ENCODE assay signal across 8 cellular contexts in the genomic region with DNA sequence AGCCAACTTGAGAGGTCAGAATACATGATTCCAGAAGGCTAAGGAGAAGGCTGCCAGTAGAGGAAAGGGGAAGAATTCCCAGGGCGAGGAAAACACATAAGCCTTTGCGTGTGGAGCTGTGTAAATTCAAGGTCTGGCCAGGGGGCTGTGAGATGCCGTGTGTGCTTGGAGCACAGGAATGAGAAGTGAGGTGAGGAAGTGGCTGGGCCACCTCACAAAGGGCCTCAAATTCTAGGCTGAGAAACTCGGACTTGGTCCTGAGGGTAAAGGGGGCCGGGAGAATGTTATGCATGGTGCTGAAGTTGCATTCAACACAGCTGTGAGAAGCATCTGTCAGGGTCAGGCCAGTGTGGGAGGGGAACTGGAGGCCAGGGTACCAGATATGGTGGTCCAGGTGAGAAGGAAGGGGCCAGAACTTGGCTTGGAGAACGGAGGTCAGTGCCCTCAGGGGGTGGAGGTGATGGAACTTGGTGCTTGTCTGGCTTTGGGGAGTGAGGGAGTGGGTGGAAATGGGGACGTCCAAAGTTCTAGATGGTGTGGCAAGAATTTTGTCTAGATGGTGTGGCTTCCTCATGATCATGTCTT. TPM values are rescaled to one million over a fixed set of nuclear protein-coding genes. Genes with fewer than 3 reads are reported as not detected.
DNase-seq lines count a peak whose midpoint lies in the region; ATAC-seq and TF ChIP-seq lines count a peak whose summit lies in the region.

No MANE protein-coding gene starts in this region.

- H3K4me1 Mint-ChIP-seq in activated T-cell treated with anti-CD3 and anti-CD28 coated beads, Interleukin-2, amount 50 U/mL, for 4 hours (ENCODE audit: low read depth): peaks cover 60% of the 10 kb centered on the region
- peaks cover 40% of the 10 kb centered on the region for H3K4me1 Mint-ChIP-seq in type B pancreatic cell (ENCODE audit: unreplicated experiment)

- H3K27ac Mint-ChIP-seq in type B pancreatic cell: peak overlapping the region; percentile 99

- no peaks in the 10 kb centered on the region for H3K36me3 ChIP-seq in brain microvascular endothelial cell (replicated peaks)

- peaks cover 3% of the 10 kb centered on the region for H3K9me3 Mint-ChIP-seq in activated T-cell treated with anti-CD3 and anti-CD28 coated beads, Interleukin-2, amount 50 U/mL, for 4 hours
- no peaks in the 10 kb centered on the region for H3K9me3 Mint-ChIP-seq in type B pancreatic cell

- H3K27ac ChIP-seq in brain microvascular endothelial cell: no peak overlapping the region

- no peak for DNase-seq in activated T-cell treated with anti-CD3 and anti-CD28 coated beads, Interleukin-2, amount 50 U/mL, for 4 hours
- DNase-seq in activated T-cell treated with anti-CD3 and anti-CD28 coated beads for 4 hours: no peak
- no peak for DNase-seq in brain microvascular endothelial cell
- peak; percentile 1 for DNase-seq in medulla oblongata (ENCODE audit: extremely low spot score)
- DNase-seq in type B pancreatic cell (ENCODE audit: extremely low spot score, unreplicated experiment): no peak

- peak overlapping the region; percentile 99 for H3K4me3 Mint-ChIP-seq in activated T-cell treated with anti-CD3 and anti-CD28 coated beads, Interleukin-2, amount 50 U/mL, for 4 hours
- H3K4me3 Mint-ChIP-seq in type B pancreatic cell: peak overlapping the region; percentile 100

- peaks cover 19% of the 10 kb centered on the region for H3K36me3 Mint-ChIP-seq in activated T-cell treated with anti-CD3 and anti-CD28 coated beads, Interleukin-2, amount 50 U/mL, for 4 hours (ENCODE audit: insufficient read depth)
- H3K36me3 Mint-ChIP-seq in type B pancreatic cell: peaks cover 17% of the 10 kb centered on the region

- in situ Hi-C loops in brain microvascular endothelial cell (cut with HindIII; ENCODE audit: low pct_ligation_motif_present, low sequenced_read_pairs): no loop called here

- TF ChIP-seq CTCF in brain microvascular endothelial cell (IDR thresholded peaks at IDR 0.05; ENCODE audit: low read depth, low read length, missing control alignments): no peak
- TF ChIP-seq CTCF in type B pancreatic cell (conservative IDR thresholded peaks at IDR 0.05): no peak

- peak overlapping the region; percentile 100 for H3K4me3 ChIP-seq in brain microvascular endothelial cell (ENCODE audit: low read depth, low read length)

- H3K27me3 Mint-ChIP-seq in activated T-cell treated with anti-CD3 and anti-CD28 coated beads, Interleukin-2, amount 50 U/mL, for 4 hours (ENCODE audit: low read depth): no peaks in the 10 kb centered on the region
- no peaks in the 10 kb centered on the region for H3K27me3 Mint-ChIP-seq in type B pancreatic cell

- H3K27me3 ChIP-seq in brain microvascular endothelial cell (replicated peaks): no peaks in the 10 kb centered on the region

- ATAC-seq in activated T-cell treated with anti-CD3 and anti-CD28 coated beads, Interleukin-2, amount 50 U/mL, for 4 hours: no peak
- no peak for ATAC-seq in activated CD4-positive, CD25-positive, alpha-beta regulatory T cell treated with anti-CD3 and anti-CD28 coated beads, Interleukin-2, amount 50 U/mL, for 24 hours
- ATAC-seq in HG02763 (IDR thresholded peaks at IDR 0.05; ENCODE audit: unreplicated experiment) (no peak), GM18511 (IDR thresholded peaks at IDR 0.05; ENCODE audit: unreplicated experiment) (no peak)

RNA-seq across cellular contexts. Expression of a gene that starts 4.9 kb away (rescaled TPM):
- total RNA-seq in activated T-cell treated with anti-CD3 and anti-CD28 coated beads, Interleukin-2, amount 50 U/mL, for 4 hours: 10 to 100 TPM; 27.1 to 31.5 (median 28.5) TPM
- 28.5 and 37.4 TPM in 2 replicates for total RNA-seq in type B pancreatic cell (ENCODE audit: low replicate concordance)

RNA-seq across cellular contexts. Expression of a gene that starts 7.5 kb away (rescaled TPM):
- total RNA-seq in activated T-cell treated with anti-CD3 and anti-CD28 coated beads, Interleukin-2, amount 50 U/mL, for 4 hours: 10 to 100 TPM; 46.2 to 54.1 (median 52.7) TPM
- total RNA-seq in type B pancreatic cell (ENCODE audit: low replicate concordance): 41.3 and 43.1 TPM in 2 replicates

RNA-seq across cellular contexts. Expression of a gene that starts 11.6 kb away (rescaled TPM):
- 1 to 10 TPM; 3.3 to 3.4 (median 3.4) TPM for total RNA-seq in activated T-cell treated with anti-CD3 and anti-CD28 coated beads, Interleukin-2, amount 50 U/mL, for 4 hours
- total RNA-seq in type B pancreatic cell (ENCODE audit: low replicate concordance): 9.4 and 9.6 TPM in 2 replicates

RNA-seq across cellular contexts. Expression of a gene that starts 12.1 kb away (rescaled TPM):
- 1 to 10 TPM; 3.9 to 7.8 (median 4.8) TPM for total RNA-seq in activated T-cell treated with anti-CD3 and anti-CD28 coated beads, Interleukin-2, amount 50 U/mL, for 4 hours
- total RNA-seq in type B pancreatic cell (ENCODE audit: low replicate concordance): 16.1 and 18.1 TPM in 2 replicates

RNA-seq across cellular contexts. Expression of a gene that starts 18.9 kb away (rescaled TPM):
- 100 to 1,000 TPM; 467 to 532 (median 476) TPM for total RNA-seq in activated T-cell treated with anti-CD3 and anti-CD28 coated beads, Interleukin-2, amount 50 U/mL, for 4 hours
- total RNA-seq in type B pancreatic cell (ENCODE audit: low replicate concordance): 170 and 232 TPM in 2 replicates
